Comparison of ENCODE assay signal across 1 cellular context in genomic region chr19:47699360-47699917, GRCh38.
A peak's percentile ranks its signal among the peaks of the same experiment; 100 is the strongest.
TF ChIP-seq lines count a peak whose summit lies in the region.

No MANE protein-coding gene starts in this region.

TF ChIP-seq in K562, 482 proteins besides CTCF, POLR2A, EP300 and RAD21 (continued from another document):
- TF ChIP-seq TFAP4 (CRISPR knock-in tag; IDR thresholded peaks at IDR 0.05; ENCODE audit: borderline replicate concordance) (peak; percentile 63; the same call in 1 of the 2 replicates), CREM (IDR thresholded peaks at IDR 0.05; ENCODE audit: low read depth) (0 out of 2 replicates have a peak, but pooled peaks have one; percentile 26), SNRNP70 (optimal IDR thresholded peaks at IDR 0.05; ENCODE audit: low read depth, low read length) (no peak), E2F6 (IDR thresholded peaks at IDR 0.05; ENCODE audit: borderline replicate concordance in 1 of 2, extremely low read depth in 1 of 2, insufficient read depth in 1 of 2, insufficient read length in 1 of 2, low read depth in 1 of 2, low read length in 1 of 2, poor library complexity in 1 of 2, severe bottlenecking in 1 of 2) (no peak), MGA (IDR thresholded peaks at IDR 0.05) (no peak), STAG1 (CRISPR knock-in tag; IDR thresholded peaks at IDR 0.05; ENCODE audit: borderline replicate concordance) (peak; percentile 64; the same call in 1 of the 2 replicates), RCOR1 (IDR thresholded peaks at IDR 0.05; ENCODE audit: borderline replicate concordance in 1 of 2, low read depth in 2 of 2, low read length in 2 of 2) (0 out of 4 replicates have a peak, but pooled peaks of 1 of the 2 experiments have one; percentile 11), SNIP1 (IDR thresholded peaks at IDR 0.05; ENCODE audit: low read depth) (no peak), BRCA1 (IDR thresholded peaks at IDR 0.05) (no peak), BRCA1 (CRISPR knock-in tag; IDR thresholded peaks at IDR 0.05) (no peak), ZNF785 (CRISPR knock-in tag; IDR thresholded peaks at IDR 0.05) (no peak), BCL6 (CRISPR knock-in tag; IDR thresholded peaks at IDR 0.05) (no peak), PHF21A (IDR thresholded peaks at IDR 0.05; ENCODE audit: borderline replicate concordance, low read depth) (no peak), ZNF75A (CRISPR knock-in tag; IDR thresholded peaks at IDR 0.05) (no peak), CHD4 (IDR thresholded peaks at IDR 0.05; ENCODE audit: insufficient read depth, insufficient replicate concordance, low read depth, low read length, poor library complexity, severe bottlenecking) (no peak), TRIM28 (IDR thresholded peaks at IDR 0.05) (no peak), ZFPM2 (CRISPR knock-in tag; IDR thresholded peaks at IDR 0.05) (no peak), ZBTB5 (IDR thresholded peaks at IDR 0.05) (no peak), AFF1 (IDR thresholded peaks at IDR 0.05; ENCODE audit: low read depth in 1 of 2, partially characterized antibody in 2 of 2) (no peak), TCF15 (CRISPR knock-in tag; IDR thresholded peaks at IDR 0.05) (no peak), TSC22D4 (tag; IDR thresholded peaks at IDR 0.05) (no peak), ZBTB7A (IDR thresholded peaks at IDR 0.05; ENCODE audit: borderline replicate concordance, control insufficient read depth, low read depth, low read length) (peak; percentile 68; the same call in 1 of the 2 replicates), CC2D1A (IDR thresholded peaks at IDR 0.05) (peak; percentile 57), VEZF1 (CRISPR knock-in tag; IDR thresholded peaks at IDR 0.05) (peak; percentile 59), ZKSCAN8 (CRISPR knock-in tag; IDR thresholded peaks at IDR 0.05) (no peak)
TF ChIP-seq in K562: peak in this region for 13.
